7 cellular contexts compared by ENCODE assay signal in genomic region chr13:67023088-67023893, GRCh38.
DNase-seq lines count a peak whose midpoint lies in the region; ATAC-seq and TF ChIP-seq lines count a peak whose summit lies in the region.

No MANE protein-coding gene starts in this region.

- TF ChIP-seq CTCF in HFF-Myc (IDR thresholded peaks at IDR 0.05; ENCODE audit: low read depth, low read length, missing control alignments) (no peak), epithelial cell of proximal tubule (conservative IDR thresholded peaks at IDR 0.05; ENCODE audit: low read depth, low read length) (no peak), smooth muscle cell (IDR thresholded peaks at IDR 0.05; ENCODE audit: borderline replicate concordance, insufficient read depth, poor library complexity, severe bottlenecking) (no peak)

- peak overlapping the region; percentile 69 for H3K4me2 ChIP-seq in smooth muscle cell

- peak overlapping the region; percentile 2 for H3K9ac ChIP-seq in smooth muscle cell (ENCODE audit: low read depth)

- H3F3A ChIP-seq in smooth muscle cell (ENCODE audit: low read depth): no peaks in the 10 kb centered on the region

- H2AFZ ChIP-seq in smooth muscle cell (ENCODE audit: low read depth): peak overlapping the region; percentile 59

- DNase-seq in HFF-Myc (ENCODE audit: extremely low read depth, low read depth) (peak; percentile 20), NCI-H748 (lab: John Stamatoyannopoulos, UW; ENCODE audit: unreplicated experiment) (peak; percentile 93), epithelial cell of proximal tubule (ENCODE audit: low read depth) (peak; percentile 86), smooth muscle cell (lab: John Stamatoyannopoulos, UW; ENCODE audit: unreplicated experiment) (no peak), cerebellar nuclear complex (lab: John Stamatoyannopoulos, UW) (no peak)

- no peak for TF ChIP-seq POLR2A in GM18505 (IDR thresholded peaks at IDR 0.05; ENCODE audit: borderline replicate concordance, extremely low read depth, insufficient read depth, insufficient read length)

- H3K79me2 ChIP-seq in smooth muscle cell (ENCODE audit: low read depth): no peaks in the 10 kb centered on the region

- WGBS in smooth muscle cell (ENCODE audit: low lambda C conversion rate): 34% methylated on average over 4 of the region's 4 CpGs

- no peaks in the 10 kb centered on the region for H3K27me3 ChIP-seq in smooth muscle cell (ENCODE audit: low read depth)

- no peak overlapping the region for H3K4me3 ChIP-seq in HFF-Myc (replicated peaks; ENCODE audit: low read depth, low read length)
- no peak overlapping the region for H3K4me3 ChIP-seq in epithelial cell of proximal tubule (ENCODE audit: low read depth, low read length)
- H3K4me3 ChIP-seq in smooth muscle cell: peak overlapping the region; percentile 5

- no peaks in the 10 kb centered on the region for H3K9me3 ChIP-seq in smooth muscle cell (replicated peaks; ENCODE audit: low read depth)

- H3K27ac ChIP-seq in smooth muscle cell (ENCODE audit: low read depth): peak overlapping the region; percentile 5

- peaks cover 7% of the 10 kb centered on the region for H3K4me1 ChIP-seq in smooth muscle cell (ENCODE audit: low read depth)

- H4K20me1 ChIP-seq in smooth muscle cell (ENCODE audit: low read depth): no peaks in the 10 kb centered on the region

- ATAC-seq in GM18505 (IDR thresholded peaks at IDR 0.05; ENCODE audit: unreplicated experiment): no peak
- ATAC-seq in HG02973 (IDR thresholded peaks at IDR 0.05; ENCODE audit: unreplicated experiment): no peak

- no peaks in the 10 kb centered on the region for H3K36me3 ChIP-seq in smooth muscle cell (ENCODE audit: low read depth)

Comparison
In these comparisons a context has a peak if more than half of its experiments do, and no peak if none do; other contexts are left out.
1. DNase-seq: peak in HFF-Myc (single experiment), NCI-H748 (single experiment) and epithelial cell of proximal tubule (single experiment); none in smooth muscle cell (single experiment) and cerebellar nuclear complex (0 of 2).